In the genomic region with DNA sequence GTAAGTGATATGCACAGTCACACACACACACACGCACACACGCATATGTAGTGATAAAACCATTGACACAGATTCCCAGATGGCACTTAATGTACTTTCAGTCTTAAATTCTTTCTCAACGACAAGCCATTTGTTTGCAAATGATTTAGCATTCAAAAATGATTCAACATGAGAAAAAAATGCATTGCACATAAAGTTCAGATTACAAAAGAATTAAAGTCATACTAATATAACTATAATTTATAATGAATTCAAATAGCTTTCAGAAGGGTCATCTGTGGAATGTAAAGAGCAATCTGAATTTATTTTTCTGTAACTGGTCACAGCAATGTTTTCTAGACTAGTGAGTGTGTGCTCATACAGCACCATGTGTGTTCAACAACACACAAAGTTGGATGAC, we compare ENCODE assay signal across 17 cellular contexts.
"Had no signal": no experiment of that assay in that cellular context is flagged by ENCODE, and none has a peak within 500 bp of the region (broad histone marks: within the 10 kb centered on the region; RNA-seq: fewer than 3 reads in every experiment).

No MANE protein-coding gene starts in this region.

- H3K36me3 Mint-ChIP-seq: naive B cell, neural progenitor cell had no signal

- H3K27me3 Mint-ChIP-seq: naive B cell had no signal

- H3K27ac Mint-ChIP-seq: activated T-helper 1 cell treated with anti-CD3 and anti-CD28 coated beads, Interleukin-12 subunit alpha, Interleukin-12 subunit beta, Interleukin-2, Interleukin-4 antibody, amounts not matched to agents 30 ng/mL and 10 ng/mL and 1 ng/mL, durations not matched to agents 14 hours and 24 hours and 36 hours; endodermal cell; naive B cell; neural progenitor cell had no signal

- H3K4me3 ChIP-seq: dorsolateral prefrontal cortex, neural progenitor cell, ovary, right lobe of liver, stomach, thoracic aorta, upper lobe of right lung had no signal

- H3K4me1 Mint-ChIP-seq: endodermal cell, naive B cell, neural progenitor cell had no signal

- ATAC-seq: left lobe of liver, right lobe of liver, upper lobe of right lung had no signal

- H3K36me3 ChIP-seq: neural progenitor cell, ovary, right lobe of liver, stomach, thoracic aorta, upper lobe of right lung had no signal

- H3K4me3 Mint-ChIP-seq: activated T-helper 1 cell treated with anti-CD3 and anti-CD28 coated beads, Interleukin-12 subunit alpha, Interleukin-12 subunit beta, Interleukin-2, Interleukin-4 antibody, amounts not matched to agents 30 ng/mL and 10 ng/mL and 1 ng/mL, durations not matched to agents 14 hours and 24 hours and 36 hours; endodermal cell; naive B cell; neural progenitor cell had no signal

- H3K27me3 ChIP-seq: neural progenitor cell, ovary, right lobe of liver, stomach, upper lobe of right lung had no signal

- DNase-seq: activated CD4-positive, alpha-beta T cell treated with anti-CD3 and anti-CD28 coated beads, Interleukin-2, amount 50 U/mL, for 1 hour; activated naive CD4-positive, alpha-beta T cell; aorta; dorsolateral prefrontal cortex; endodermal cell; hippocampal formation; naive B cell; ovary; right lobe of liver; stimulated activated CD4-positive, alpha-beta T cell treated with anti-CD3 and anti-CD28 coated beads, Interleukin-1b, Interleukin-23, amount 100 ng/mL, for 48 hours; stomach; T-helper 9 cell; upper lobe of right lung had no signal

- H3K9me3 Mint-ChIP-seq: endodermal cell, neural progenitor cell had no signal
